ENCODE assay signal across 9 cellular contexts in genomic region chr7:83547526-83547925, GRCh38.
DNase-seq lines count a peak whose midpoint lies in the region; ATAC-seq lines count a peak whose summit lies in the region.
"Had no signal": no experiment of that assay in that cellular context is flagged by ENCODE, and none has a peak within 500 bp of the region (broad histone marks: within the 10 kb centered on the region; RNA-seq: fewer than 3 reads in every experiment).

No MANE protein-coding gene starts in this region.

- DNase-seq in DMS 273 (lab: John Stamatoyannopoulos, UW; ENCODE audit: unreplicated experiment): peak; percentile 49
- DNase-seq in DMS 273 treated with DMSO at 0.1 percent for 48 hours (lab: John Stamatoyannopoulos, UW): no peak
- peak; percentile 85 to 92 for DNase-seq in SHP77 (lab: John Stamatoyannopoulos, UW)
- DNase-seq in mucosa of gallbladder (ENCODE audit: low spot score): peak; percentile 73
- DNase-seq in NCI-H1930 (lab: John Stamatoyannopoulos, UW): no peak
- no peak for DNase-seq in CD4-positive, alpha-beta memory T cell

- no peaks in the 10 kb centered on the region for H3K4me1 ChIP-seq in CD4-positive, alpha-beta memory T cell (ENCODE audit: insufficient read depth, low read length)

- peak; percentile 94 for ATAC-seq in HG03575 (IDR thresholded peaks at IDR 0.05; ENCODE audit: extremely low read depth, insufficient number of reproducible peaks, low FRiP score, unreplicated experiment)
- ATAC-seq in HG03097 (IDR thresholded peaks at IDR 0.05; ENCODE audit: low FRiP score, unreplicated experiment): no peak

- no peaks in the 10 kb centered on the region for H3K4me1 Mint-ChIP-seq in CD4-positive, alpha-beta memory T cell

- POLR2A ChIA-PET in CD4-positive, alpha-beta memory T cell (lab: Charles Lee; ENCODE audit: partially characterized antibody): no interaction called here

- CTCF ChIA-PET in CD4-positive, alpha-beta memory T cell (lab: Charles Lee; ENCODE audit: partially characterized antibody): no interaction called here

- H3K9me3 ChIP-seq in CD4-positive, alpha-beta memory T cell (ENCODE audit: control insufficient read depth in 1 of 2, low read length in 2 of 2): no peaks in the 10 kb centered on the region

- H3K27me3 Mint-ChIP-seq in CD4-positive, alpha-beta memory T cell: no peaks in the 10 kb centered on the region

- H3K36me3 ChIP-seq in CD4-positive, alpha-beta memory T cell (ENCODE audit: insufficient read depth, low read length): no peaks in the 10 kb centered on the region

- H3K4me3 Mint-ChIP-seq in CD4-positive, alpha-beta memory T cell: no peak overlapping the region

- no peaks in the 10 kb centered on the region for H3K27me3 ChIP-seq in CD4-positive, alpha-beta memory T cell (ENCODE audit: insufficient read depth, low read length)

- no peak overlapping the region for H3K4me3 ChIP-seq in CD4-positive, alpha-beta memory T cell (ENCODE audit: low read length in 2 of 2)
- H3K4me3 ChIP-seq: SK-N-MC had no signal

- H3K9me3 Mint-ChIP-seq in CD4-positive, alpha-beta memory T cell: peaks cover 0 to 8% (median 5%) of the 10 kb centered on the region in 8 donors

- no peak overlapping the region for H3K27ac ChIP-seq in CD4-positive, alpha-beta memory T cell (ENCODE audit: low read depth, low read length)
- H3K27ac ChIP-seq: SK-N-MC had no signal

- H3K27ac Mint-ChIP-seq in CD4-positive, alpha-beta memory T cell: no peak overlapping the region

- intact Hi-C loops in CD4-positive, alpha-beta memory T cell (cut with micrococcal nuclease): no loop called here

- H3K36me3 Mint-ChIP-seq in CD4-positive, alpha-beta memory T cell: no peaks in the 10 kb centered on the region

Comparison
In these comparisons a context has a peak if more than half of its experiments do, and no peak if none do; other contexts are left out.
1. DNase-seq: peak in DMS 273 (single experiment), SHP77 (2 of 2) and mucosa of gallbladder (single experiment); none in DMS 273 treated with DMSO at 0.1 percent for 48 hours (single experiment), NCI-H1930 (0 of 2) and CD4-positive, alpha-beta memory T cell (0 of 5).